ENCODE assay signal across 8 cellular contexts in the genomic region with DNA sequence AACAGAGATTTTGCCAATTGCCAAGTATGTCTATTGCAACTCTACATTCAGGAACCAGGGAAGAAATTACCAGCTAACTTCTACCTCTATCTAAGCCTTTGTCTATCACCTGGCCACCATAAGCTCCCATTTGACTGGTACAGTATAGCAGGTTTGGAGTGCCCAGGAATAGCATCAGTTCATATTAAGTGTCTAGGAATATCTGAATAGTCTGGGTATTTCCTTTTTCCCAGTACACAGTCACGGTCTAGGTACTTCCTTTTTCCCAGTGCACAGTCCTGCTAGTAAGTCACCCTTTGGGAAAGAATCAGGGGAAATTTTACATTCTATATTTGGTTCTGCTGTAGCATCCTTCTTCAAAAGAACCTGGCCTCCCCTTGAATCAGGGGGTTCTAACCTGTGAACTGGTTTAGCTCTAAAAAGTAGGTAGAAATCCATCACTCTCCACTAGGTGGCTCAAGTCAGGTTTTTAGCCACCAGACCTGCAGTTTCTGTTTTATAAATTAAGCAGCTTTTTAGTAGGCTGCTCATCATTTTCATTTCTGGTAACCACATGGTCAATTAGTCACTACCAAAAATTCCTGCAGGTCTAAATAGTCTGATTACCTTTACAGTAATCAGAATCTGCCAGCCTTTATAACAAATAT. TPM values are rescaled to one million over a fixed set of nuclear protein-coding genes. Genes with fewer than 3 reads are reported as not detected.
DNase-seq lines count a peak whose midpoint lies in the region; ATAC-seq and TF ChIP-seq lines count a peak whose summit lies in the region.

No MANE protein-coding gene starts in this region.

- no peaks in the 10 kb centered on the region for H3K4me1 ChIP-seq in HCT116 (ENCODE audit: control insufficient read depth in 1 of 2, insufficient read depth in 2 of 2, low read length in 2 of 2)
- no peaks in the 10 kb centered on the region for H3K4me1 ChIP-seq in osteoblast (ENCODE audit: insufficient read depth, low read length)

- H3K36me3 ChIP-seq in HCT116 (ENCODE audit: control insufficient read depth in 1 of 2, insufficient read depth in 2 of 2, low read length in 2 of 2): no peaks in the 10 kb centered on the region
- no peaks in the 10 kb centered on the region for H3K36me3 ChIP-seq in osteoblast (ENCODE audit: insufficient read depth, low read length)

- no peak for TF ChIP-seq POLR2A in HCT116 (IDR thresholded peaks at IDR 0.05; ENCODE audit: borderline replicate concordance, extremely low read depth, insufficient read depth, insufficient read length)

- H3K9ac ChIP-seq in HCT116 (ENCODE audit: low read length): no peak overlapping the region

- peak; percentile 54 for TF ChIP-seq CTCF in GM12865 (IDR thresholded peaks at IDR 0.05; ENCODE audit: insufficient read depth, low read depth, low read length, missing control alignments)
- TF ChIP-seq CTCF in HCT116 (IDR thresholded peaks at IDR 0.05 in 2 of 3, conservative IDR thresholded peaks at IDR 0.05 in 1 of 3; ENCODE audit: borderline replicate concordance in 1 of 3, insufficient read depth in 1 of 3, low read depth in 2 of 3, low read length in 2 of 3): peak; percentile 31 to 75 (median 51); a peak in 5 of 6 replicates
- TF ChIP-seq CTCF in brain (conservative IDR thresholded peaks at IDR 0.05): peak; percentile 29 to 59
- TF ChIP-seq CTCF in osteoblast (IDR thresholded peaks at IDR 0.05; ENCODE audit: extremely low read depth, low read depth, low read length): peak; percentile 71

- H3K27ac ChIP-seq in HCT116 (ENCODE audit: low read depth, low read length) (no peak overlapping the region), osteoblast (ENCODE audit: low read depth, low read length) (no peak overlapping the region)

- H3K4me1 Mint-ChIP-seq in brain: no peaks in the 10 kb centered on the region

- peak; percentile 48 for TF ChIP-seq RAD21 in HCT116 (IDR thresholded peaks at IDR 0.05; ENCODE audit: low read depth)

- POLR2A ChIA-PET in HCT116 (lab: Charles Lee): no interaction called here

- H3K9me3 ChIP-seq in HCT116 (ENCODE audit: control insufficient read depth in 1 of 2, insufficient read depth in 1 of 2, low read depth in 1 of 2, low read length in 2 of 2): no peaks in the 10 kb centered on the region
- no peaks in the 10 kb centered on the region for H3K9me3 ChIP-seq in osteoblast (ENCODE audit: low read depth, low read length)

- H3K4me2 ChIP-seq in HCT116 (ENCODE audit: low read length) (no peak overlapping the region), osteoblast (ENCODE audit: insufficient read depth, low read length) (no peak overlapping the region)

- no peaks in the 10 kb centered on the region for H3K27me3 Mint-ChIP-seq in brain

- H3K9me2 ChIP-seq in HCT116 (ENCODE audit: insufficient read depth): no peaks in the 10 kb centered on the region

- BruUV-seq in HCT116 (replicated peaks; lab: Mats Ljungman, UMichigan): no TSS peak

- H3K9me3 Mint-ChIP-seq in brain: peaks cover 0 to 3% (median 0%) of the 10 kb centered on the region in 5 experiments

- H3K36me3 Mint-ChIP-seq in brain: no peaks in the 10 kb centered on the region

- no peak overlapping the region for H3K4me3 Mint-ChIP-seq in brain

- H3K4me3 ChIP-seq in GM12865 (ENCODE audit: low read depth, low read length) (no peak overlapping the region), HCT116 (replicated peaks in 1 of 2; ENCODE audit: low read depth in 1 of 2, low read length in 2 of 2) (no peak overlapping the region), osteoblast (ENCODE audit: insufficient read depth, low read length) (no peak overlapping the region)

- H3K27me3 ChIP-seq in HCT116 (ENCODE audit: insufficient read depth, low read length) (no peaks in the 10 kb centered on the region), osteoblast (ENCODE audit: insufficient read depth, low read length) (no peaks in the 10 kb centered on the region)

- intact Hi-C loops in HCT116 (cut with micrococcal nuclease) (loop anchor here (5.0 to 10.0 kb wide), 2 partner anchors 318 to 431 kb away; no protein-coding TSS in a partner anchor), left ventricle myocardium superior (cut with micrococcal nuclease) (no loop called here)

- H2AFZ ChIP-seq in HCT116 (ENCODE audit: low read depth, low read length, poor library complexity, severe bottlenecking): no peak overlapping the region
- no peak overlapping the region for H2AFZ ChIP-seq in osteoblast (ENCODE audit: low read length)

- H3K79me2 ChIP-seq in HCT116 (ENCODE audit: insufficient read depth, low read length) (no peaks in the 10 kb centered on the region), osteoblast (ENCODE audit: insufficient read depth, low read length) (no peaks in the 10 kb centered on the region)

- CTCF ChIA-PET in HCT116 (lab: Charles Lee): interaction anchor here (0.6 to 1.5 kb wide), 10 partner anchors 10 to 691 kb away, joined by 3 to 11 read pairs (median 3); a partner anchor contains a TSS

- peak; percentile 80 for ATAC-seq in HCT116
- ATAC-seq in left ventricle myocardium superior: no peak

- RAD21 ChIA-PET in HCT116 (lab: Charles Lee; ENCODE audit: low non-redundant PET in 1 of 2, low total read pairs in 2 of 2, uncharacterized antibody in 2 of 2, unreplicated experiment in 2 of 2): interaction anchor here in 1 of 2 experiments (1.0 kb wide), 1 partner anchor 50 kb away, joined by 3 read pairs; a partner anchor contains a TSS

- H4K20me1 ChIP-seq in HCT116 (ENCODE audit: insufficient read depth) (no peaks in the 10 kb centered on the region), osteoblast (ENCODE audit: insufficient read depth, low read length) (no peaks in the 10 kb centered on the region)

- DNase-seq in AG20443 (ENCODE audit: low spot score) (peak; percentile 22), GM12865 (ENCODE audit: low read depth) (peak; percentile 51), HCT116 (ENCODE audit: low read depth, low spot score) (peak; percentile 18), MV-4-11 (lab: John Stamatoyannopoulos, UW) (peak; percentile 30), osteoblast (ENCODE audit: insufficient read length, low spot score, missing footprints) (peak; percentile 38), left ventricle myocardium superior (no peak)
- no peak for DNase-seq in activated effector memory CD4-positive, alpha-beta T cell treated with Interleukin-2 at 50 U/mL for 16 hours

- H3K27ac Mint-ChIP-seq in brain: no peak overlapping the region

TF ChIP-seq in HCT116, 20 proteins besides CTCF, POLR2A, EP300 and RAD21 (continues in another document):
- TF ChIP-seq SP1 (IDR thresholded peaks at IDR 0.05; ENCODE audit: low read depth) (no peak), ZNF274 (IDR thresholded peaks at IDR 0.05; ENCODE audit: low read depth, low read length) (no peak), JUND (IDR thresholded peaks at IDR 0.05) (no peak), SRF (IDR thresholded peaks at IDR 0.05; ENCODE audit: low read depth) (no peak), POLR2AphosphoS5 (IDR thresholded peaks at IDR 0.05; ENCODE audit: low read depth, low read length) (no peak), TCF7L2 (IDR thresholded peaks at IDR 0.05; ENCODE audit: borderline replicate concordance, extremely low read depth, insufficient read depth, insufficient read length) (no peak), ELF1 (IDR thresholded peaks at IDR 0.05; ENCODE audit: borderline replicate concordance, low read depth) (no peak), SIN3A (IDR thresholded peaks at IDR 0.05; ENCODE audit: low read depth) (no peak), CBX3 (IDR thresholded peaks at IDR 0.05; ENCODE audit: low read depth) (no peak), ZFX (IDR thresholded peaks at IDR 0.05) (no peak)
- TF ChIP-seq, protein P1, sequence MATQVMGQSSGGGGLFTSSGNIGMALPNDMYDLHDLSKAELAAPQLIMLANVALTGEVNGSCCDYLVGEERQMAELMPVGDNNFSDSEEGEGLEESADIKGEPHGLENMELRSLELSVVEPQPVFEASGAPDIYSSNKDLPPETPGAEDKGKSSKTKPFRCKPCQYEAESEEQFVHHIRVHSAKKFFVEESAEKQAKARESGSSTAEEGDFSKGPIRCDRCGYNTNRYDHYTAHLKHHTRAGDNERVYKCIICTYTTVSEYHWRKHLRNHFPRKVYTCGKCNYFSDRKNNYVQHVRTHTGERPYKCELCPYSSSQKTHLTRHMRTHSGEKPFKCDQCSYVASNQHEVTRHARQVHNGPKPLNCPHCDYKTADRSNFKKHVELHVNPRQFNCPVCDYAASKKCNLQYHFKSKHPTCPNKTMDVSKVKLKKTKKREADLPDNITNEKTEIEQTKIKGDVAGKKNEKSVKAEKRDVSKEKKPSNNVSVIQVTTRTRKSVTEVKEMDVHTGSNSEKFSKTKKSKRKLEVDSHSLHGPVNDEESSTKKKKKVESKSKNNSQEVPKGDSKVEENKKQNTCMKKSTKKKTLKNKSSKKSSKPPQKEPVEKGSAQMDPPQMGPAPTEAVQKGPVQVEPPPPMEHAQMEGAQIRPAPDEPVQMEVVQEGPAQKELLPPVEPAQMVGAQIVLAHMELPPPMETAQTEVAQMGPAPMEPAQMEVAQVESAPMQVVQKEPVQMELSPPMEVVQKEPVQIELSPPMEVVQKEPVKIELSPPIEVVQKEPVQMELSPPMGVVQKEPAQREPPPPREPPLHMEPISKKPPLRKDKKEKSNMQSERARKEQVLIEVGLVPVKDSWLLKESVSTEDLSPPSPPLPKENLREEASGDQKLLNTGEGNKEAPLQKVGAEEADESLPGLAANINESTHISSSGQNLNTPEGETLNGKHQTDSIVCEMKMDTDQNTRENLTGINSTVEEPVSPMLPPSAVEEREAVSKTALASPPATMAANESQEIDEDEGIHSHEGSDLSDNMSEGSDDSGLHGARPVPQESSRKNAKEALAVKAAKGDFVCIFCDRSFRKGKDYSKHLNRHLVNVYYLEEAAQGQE (IDR thresholded peaks at IDR 0.05; ENCODE audit: low read depth): no peak
- TF ChIP-seq, protein P2, sequence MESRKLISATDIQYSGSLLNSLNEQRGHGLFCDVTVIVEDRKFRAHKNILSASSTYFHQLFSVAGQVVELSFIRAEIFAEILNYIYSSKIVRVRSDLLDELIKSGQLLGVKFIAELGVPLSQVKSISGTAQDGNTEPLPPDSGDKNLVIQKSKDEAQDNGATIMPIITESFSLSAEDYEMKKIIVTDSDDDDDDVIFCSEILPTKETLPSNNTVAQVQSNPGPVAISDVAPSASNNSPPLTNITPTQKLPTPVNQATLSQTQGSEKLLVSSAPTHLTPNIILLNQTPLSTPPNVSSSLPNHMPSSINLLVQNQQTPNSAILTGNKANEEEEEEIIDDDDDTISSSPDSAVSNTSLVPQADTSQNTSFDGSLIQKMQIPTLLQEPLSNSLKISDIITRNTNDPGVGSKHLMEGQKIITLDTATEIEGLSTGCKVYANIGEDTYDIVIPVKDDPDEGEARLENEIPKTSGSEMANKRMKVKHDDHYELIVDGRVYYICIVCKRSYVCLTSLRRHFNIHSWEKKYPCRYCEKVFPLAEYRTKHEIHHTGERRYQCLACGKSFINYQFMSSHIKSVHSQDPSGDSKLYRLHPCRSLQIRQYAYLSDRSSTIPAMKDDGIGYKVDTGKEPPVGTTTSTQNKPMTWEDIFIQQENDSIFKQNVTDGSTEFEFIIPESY (IDR thresholded peaks at IDR 0.05; ENCODE audit: extremely low read depth, insufficient replicate concordance, low read length): no peak

RNA-seq across cellular contexts. Expression of a gene that starts 49.3 kb away (rescaled TPM):
- total RNA-seq in HCT116 (2021; ENCODE audit: unreplicated experiment) (80.4 TPM), osteoblast (112 and 118 TPM in 2 replicates), left ventricle myocardium superior (46.6 TPM)
- 18.5 and 26.7 TPM in 2 replicates for polyA plus RNA-seq in HCT116 (2012)
- polyA plus RNA-seq in brain (ENCODE audit: insufficient read depth, low read depth, low replicate concordance): 19.9 TPM

Comparison
In these comparisons a context has a peak if more than half of its experiments do, and no peak if none do; other contexts are left out.
1. DNase-seq: peak in AG20443 (single experiment), GM12865 (single experiment), HCT116 (single experiment), MV-4-11 (single experiment) and osteoblast (single experiment); none in activated effector memory CD4-positive, alpha-beta T cell treated with Interleukin-2 at 50 U/mL for 16 hours (single experiment) and left ventricle myocardium superior (single experiment).
2. Peak in every context shown above with its lines, with median percentiles within 50 percentile points of each other: CTCF ChIP-seq.